In genomic region chr13:51892657-51893056, GRCh38 we compare ENCODE assay signal across 11 cellular contexts. TPM values are rescaled to one million over a fixed set of nuclear protein-coding genes. Genes with fewer than 3 reads are reported as not detected.
"Had no signal": no experiment of that assay in that cellular context is flagged by ENCODE, and none has a peak within 500 bp of the region (broad histone marks: within the 10 kb centered on the region; RNA-seq: fewer than 3 reads in every experiment).

No MANE protein-coding gene starts in this region.

- H3K4me1 Mint-ChIP-seq: IgD-negative memory B cell had no signal

- H3K27ac ChIP-seq: HL-60, KMS-11 had no signal

- H3K4me3 ChIP-seq: GM23338 had no signal

- DNase-seq: H9, HCEC 1CT, HFFc6, KBM-7 had no signal

- H3K27ac Mint-ChIP-seq: GM23338, HFFc6 had no signal

- H3K4me3 Mint-ChIP-seq: GM23338, H9, HFFc6, IgD-negative memory B cell had no signal

- ATAC-seq: GM23338, HepG2 had no signal

- H3K9me3 Mint-ChIP-seq: GM23338, HFFc6, IgD-negative memory B cell had no signal

RNA-seq across cellular contexts. Expression of gene CCDC70, which starts 30.9 kb away (rescaled TPM):
- total RNA-seq: GM23338, H1, H9, HFFc6, HT1080 had no signal

RNA-seq across cellular contexts. Expression of gene TMEM272, which starts 47.7 kb away (rescaled TPM):
- total RNA-seq: H1, H9, HFFc6, HT1080 had no signal
